10 cellular contexts compared by ENCODE assay signal in genomic region chr11:134332189-134332631, GRCh38. TPM values are rescaled to one million over a fixed set of nuclear protein-coding genes. Genes with fewer than 3 reads are reported as not detected.
DNase-seq lines count a peak whose midpoint lies in the region; ATAC-seq, FAIRE-seq and TF ChIP-seq lines count a peak whose summit lies in the region.
"Had no signal": no experiment of that assay in that cellular context is flagged by ENCODE, and none has a peak within 500 bp of the region (broad histone marks: within the 10 kb centered on the region; RNA-seq: fewer than 3 reads in every experiment).

No MANE protein-coding gene starts in this region.

- H3K14ac ChIP-seq in H1 (ENCODE audit: insufficient read length), result no peak overlapping the region

- no TSS peak for BruUV-seq in Panc1 (replicated peaks; lab: Mats Ljungman, UMichigan)

- H2BK20ac ChIP-seq in H1 (ENCODE audit: low read length), result no peak overlapping the region

- no peak overlapping the region for H2BK5ac ChIP-seq in H1 (ENCODE audit: low read depth, low read length)

- 2% methylated on average over 38 of the region's 40 CpGs; no CpG with 5 or more reads in 1 of the 2 experiments for WGBS in H1 (ENCODE audit: extremely low coverage in 1 of 2, insufficient coverage in 1 of 2, insufficient read length in 1 of 2, insufficient replicate concordance in 2 of 2, low coverage in 1 of 2, low lambda C conversion rate in 2 of 2, missing lambda C conversion rate in 1 of 2), 2 experiments

- H3K23ac ChIP-seq in H1 (ENCODE audit: insufficient read length), result no peak overlapping the region

- intact Hi-C loops in CD4-positive, alpha-beta T cell (cut with DNase I, micrococcal nuclease), result loop anchor here (1.0 to 10.0 kb wide), 6 partner anchors 55 to 385 kb away; partner anchors contain the start of genes GLB1L3 (in 2 of the 2) and VPS26B (in 1 of the 2)
- intact Hi-C loops in Panc1 (cut with micrococcal nuclease; ENCODE audit: unreplicated experiment), result no loop called here
- intact Hi-C loops in natural killer cell (cut with micrococcal nuclease), result no loop called here

- peaks cover 19% of the 10 kb centered on the region for H3K4me1 Mint-ChIP-seq in CD4-positive, alpha-beta T cell (ENCODE audit: low read depth)
- peaks cover 7 to 23% of the 10 kb centered on the region in 2 donors for H3K4me1 Mint-ChIP-seq in natural killer cell

- no peak overlapping the region for H4K5ac ChIP-seq in H1 (ENCODE audit: insufficient read length, low read depth, low read length)

- H3K18ac ChIP-seq in H1 (ENCODE audit: extremely low read depth, low read length), result no peak overlapping the region

- no peaks in the 10 kb centered on the region for H3K9me3 Mint-ChIP-seq in CD4-positive, alpha-beta T cell
- no peaks in the 10 kb centered on the region for H3K9me3 Mint-ChIP-seq in natural killer cell

- no peak for TF ChIP-seq CTCF in CD4-positive, alpha-beta T cell (IDR thresholded peaks at IDR 0.05)
- TF ChIP-seq CTCF in Panc1 (IDR thresholded peaks at IDR 0.05), result peak; percentile 34; the same call in 1 of the 2 replicates
- peak in 2 of 3 experiments; percentile 9 to 26; a peak in 2 of 4 replicates for TF ChIP-seq CTCF in H1 (IDR thresholded peaks at IDR 0.05; ENCODE audit: control extremely low read depth in 1 of 3, insufficient read depth in 1 of 3, low read depth in 1 of 3, low read length in 3 of 3)
- no peak for TF ChIP-seq CTCF in natural killer cell (IDR thresholded peaks at IDR 0.05)

- no peaks in the 10 kb centered on the region for H3K9me3 ChIP-seq in CD4-positive, alpha-beta T cell (ENCODE audit: control insufficient read depth, low read length)
- H3K9me3 ChIP-seq in Panc1 (ENCODE audit: control insufficient read depth, insufficient read depth, low read depth, low read length) (no peaks in the 10 kb centered on the region), H1 (ENCODE audit: insufficient read depth in 2 of 2, low read depth in 1 of 2, low read length in 1 of 2) (no peaks in the 10 kb centered on the region)

- H3K27me3 Mint-ChIP-seq in CD4-positive, alpha-beta T cell, result peaks cover 39% of the 10 kb centered on the region
- H3K27me3 Mint-ChIP-seq in natural killer cell (ENCODE audit: low read depth in 2 of 2), result peaks cover 24 to 34% of the 10 kb centered on the region in 2 donors

- POLR2A ChIA-PET in CD4-positive, alpha-beta T cell (lab: Charles Lee), result no interaction called here
- POLR2A ChIA-PET in Panc1 (lab: Charles Lee), result no interaction called here
- POLR2A ChIA-PET in H1 (lab: Charles Lee; ENCODE audit: partially characterized antibody), result interaction anchor here (1.3 to 2.1 kb wide), 2 partner anchors 10 to 59 kb away, joined by 3 to 7 read pairs; no protein-coding TSS in a partner anchor

- peak overlapping the region; percentile 49 to 54 for H3K4me3 ChIP-seq in Panc1 (ENCODE audit: low read depth in 2 of 2, low read length in 2 of 2)
- peak overlapping the region; percentile 48 to 72 (median 66) for H3K4me3 ChIP-seq in H1 (ENCODE audit: extremely low read depth in 1 of 4, insufficient read depth in 2 of 4, low read depth in 3 of 4, low read length in 4 of 4)

- no peak for TF ChIP-seq EP300 in H1 (IDR thresholded peaks at IDR 0.05; ENCODE audit: borderline replicate concordance in 1 of 2, low read depth in 2 of 2, low read length in 2 of 2)

- peaks cover 8% of the 10 kb centered on the region; the same call in 1 of the 2 replicates for H3K23me2 ChIP-seq in H1 (ENCODE audit: low read depth, low read length)

- H3K36me3 Mint-ChIP-seq in CD4-positive, alpha-beta T cell (ENCODE audit: low read depth), result no peaks in the 10 kb centered on the region
- H3K36me3 Mint-ChIP-seq in natural killer cell, result no peaks in the 10 kb centered on the region

- TF ChIP-seq POLR2A in H1 (IDR thresholded peaks at IDR 0.05; ENCODE audit: control extremely low read depth in 1 of 2, low read depth in 2 of 2, low read length in 2 of 2), result no peak

- H2AK5ac ChIP-seq in H1 (ENCODE audit: low read depth, low read length), result no peak overlapping the region

- H4K20me1 ChIP-seq in H1 (replicated peaks in 1 of 2; ENCODE audit: control insufficient read depth in 1 of 2, insufficient read depth in 2 of 2, low read length in 2 of 2), result no peaks in the 10 kb centered on the region

- no peak overlapping the region for H3K56ac ChIP-seq in H1 (replicated peaks; ENCODE audit: insufficient read length, low read depth, low read length)

- no peak overlapping the region for H3K9ac ChIP-seq in H1 (replicated peaks in 1 of 4; ENCODE audit: extremely low read depth in 1 of 4, low read depth in 3 of 4, low read length in 3 of 4)

- H3K4ac ChIP-seq in H1 (replicated peaks; ENCODE audit: insufficient read length, low read depth, low read length), result no peak overlapping the region

- H3K36me3 ChIP-seq in Panc1 (ENCODE audit: control insufficient read depth, insufficient read depth, low read length) (no peaks in the 10 kb centered on the region), H1 (ENCODE audit: control insufficient read depth in 2 of 4, insufficient read depth in 4 of 4, low read length in 3 of 4) (no peaks in the 10 kb centered on the region)

- no peak overlapping the region for H2BK15ac ChIP-seq in H1 (ENCODE audit: low read length)

- in situ Hi-C loops in Panc1 (cut with HindIII; ENCODE audit: low pct_unique_long_range_greater_than_20kb, low sequenced_read_pairs), result no loop called here

- no peak overlapping the region for H3K27ac Mint-ChIP-seq in CD4-positive, alpha-beta T cell
- peak overlapping the region in 1 of 2 donors; percentile 40 for H3K27ac Mint-ChIP-seq in natural killer cell

- no peak overlapping the region for H4K91ac ChIP-seq in H1 (replicated peaks; ENCODE audit: insufficient read length, low read length)

- peak; percentile 27 for ATAC-seq in CD4-positive, alpha-beta T cell (ENCODE audit: poor library complexity)
- ATAC-seq in GM21619 (IDR thresholded peaks at IDR 0.05; ENCODE audit: unreplicated experiment) (peak; percentile 20), Panc1 (peak; percentile 75), natural killer cell (peak; percentile 28 to 40 (median 29))

- no peak overlapping the region; the same call in 1 of the 2 replicates for H4K8ac ChIP-seq in H1 (ENCODE audit: extremely low read depth, insufficient read depth, low read length)

- no peak overlapping the region for H3K27ac ChIP-seq in CD4-positive, alpha-beta T cell (ENCODE audit: low read depth, low read length)
- H3K27ac ChIP-seq in Panc1 (ENCODE audit: low read length), result no peak overlapping the region; the same call in 1 of the 2 replicates
- H3K27ac ChIP-seq in H1 (ENCODE audit: low read depth, low read length), result no peak overlapping the region
- H3K27ac ChIP-seq: HL-60 had no signal

- CTCF ChIA-PET in CD4-positive, alpha-beta T cell (lab: Charles Lee), result interaction anchor here (1.3 kb wide), 1 partner anchor 56 kb away, joined by 12 read pairs; the partner anchor contains the start of gene GLB1L3
- CTCF ChIA-PET in Panc1 (lab: Charles Lee), result no interaction called here
- CTCF ChIA-PET in H1 (lab: Charles Lee; ENCODE audit: partially characterized antibody), result interaction anchor here (0.8 to 2.1 kb wide), 6 partner anchors 9 to 648 kb away, joined by 3 to 5 read pairs (median 3); no protein-coding TSS in a partner anchor

- DNase-seq in CD4-positive, alpha-beta T cell, result peak in 1 of 10 experiments; percentile 12
- DNase-seq in Panc1 (ENCODE audit: low read depth, low spot score) (no peak), H1 (ENCODE audit: low read depth in 1 of 2, low spot score in 2 of 2) (peak in 1 of 2 experiments; percentile 70), natural killer cell (no peak), NCI-H2171 treated with DMSO at 0.1 percent for 48 hours (lab: John Stamatoyannopoulos, UW) (no peak), occipital lobe (lab: John Stamatoyannopoulos, UW) (no peak), A172 (ENCODE audit: low spot score) (no peak)

- 0 out of 2 replicates have a peak overlapping the region, but pooled peaks have one; percentile 27 for H2AFZ ChIP-seq in H1 (ENCODE audit: low read length)

- peak overlapping the region; percentile 92 for H3K4me3 Mint-ChIP-seq in CD4-positive, alpha-beta T cell
- H3K4me3 Mint-ChIP-seq in natural killer cell, result peak overlapping the region; percentile 80

- no peaks in the 10 kb centered on the region for H3K79me1 ChIP-seq in H1 (ENCODE audit: low read depth, low read length)

- no peaks in the 10 kb centered on the region for H3K79me2 ChIP-seq in H1 (ENCODE audit: control insufficient read depth in 1 of 2, insufficient read depth in 2 of 2, low read length in 2 of 2)

- peak overlapping the region; percentile 61 to 96 for H3K4me2 ChIP-seq in H1 (ENCODE audit: insufficient read depth in 1 of 2, low read depth in 2 of 2, low read length in 2 of 2)

- TF ChIP-seq RAD21 in H1 (IDR thresholded peaks at IDR 0.05 in 1 of 2, conservative IDR thresholded peaks at IDR 0.05 in 1 of 2; ENCODE audit: low read depth in 2 of 2, low read length in 2 of 2), result peak; percentile 10 to 34; a peak in 2 of 4 replicates

- H3K27me3 ChIP-seq in CD4-positive, alpha-beta T cell (ENCODE audit: control insufficient read depth, insufficient read depth, low read length), result no peaks in the 10 kb centered on the region
- peaks cover 14% of the 10 kb centered on the region for H3K27me3 ChIP-seq in Panc1 (ENCODE audit: control insufficient read depth, insufficient read depth, low read length)
- peaks cover 0 to 36% (median 24%) of the 10 kb centered on the region in 4 experiments; a peak in 5 of 7 replicates for H3K27me3 ChIP-seq in H1 (replicated peaks in 1 of 4; ENCODE audit: control insufficient read depth in 3 of 4, extremely low read depth in 1 of 4, insufficient read depth in 3 of 4, low read length in 3 of 4)

- FAIRE-seq in H1 (lab: Jason Lieb, UNC), result no peak

- no peak overlapping the region for H2BK120ac ChIP-seq in H1 (replicated peaks; ENCODE audit: low read depth, low read length)

- no peak overlapping the region for H2BK12ac ChIP-seq in H1 (ENCODE audit: low read depth, low read length)

- peaks cover 7% of the 10 kb centered on the region for H3K4me1 ChIP-seq in Panc1 (ENCODE audit: control insufficient read depth, insufficient read depth, low read length)
- peaks cover 0 to 5% (median 4%) of the 10 kb centered on the region in 4 experiments; a peak in 4 of 7 replicates for H3K4me1 ChIP-seq in H1 (replicated peaks in 1 of 4; ENCODE audit: control insufficient read depth in 3 of 4, insufficient read depth in 4 of 4, low read length in 3 of 4)

RNA-seq across cellular contexts. Expression of gene GLB1L2, which starts 0.4 kb away (rescaled TPM):
- under 1 TPM; 0.59 to 0.63 TPM for total RNA-seq in CD4-positive, alpha-beta T cell
- total RNA-seq in Panc1 (2021; ENCODE audit: unreplicated experiment), result 10.4 TPM
- 13.2 TPM for polyA plus RNA-seq in Panc1 (2012; ENCODE audit: insufficient read length)
- total RNA-seq in H1 (2021; fragmentation: NEBNext Ultra II Directional; extraction: Animal tissue kit (Norgen Biotek cat#: 25700)), result 7.9 and 8.0 TPM in 2 replicates
- polyA plus RNA-seq in H1 (2011; rRNA removed), result 4.4 and 5.7 TPM in 2 replicates
- polyA plus RNA-seq in H1 (2011; cell fraction: cytosol; rRNA removed), result 6.2 TPM
- polyA plus RNA-seq in H1 (2011; cell fraction: nucleus; rRNA removed), result 17.5 TPM
- polyA plus RNA-seq in H1 (2012, experiment 1 of 2), result 4.7 to 8.2 TPM (median 6.0 TPM) in 4 replicates
- 5.8 TPM for polyA plus RNA-seq in H1 (2012, experiment 2 of 2)
- 9.0 TPM for polyA plus RNA-seq in H1 (2013, experiment 1 of 2)
- 9.1 TPM for polyA plus RNA-seq in H1 (2013, experiment 2 of 2)
- polyA minus RNA-seq in H1 (2011; rRNA and poly(A)+ RNA removed), result 5.7 and 6.8 TPM in 2 replicates
- polyA minus RNA-seq in H1 (2011; cell fraction: cytosol; rRNA and poly(A)+ RNA removed), result 2.8 TPM
- polyA minus RNA-seq in H1 (2011; cell fraction: nucleus; rRNA and poly(A)+ RNA removed), result 3.1 TPM
- total RNA-seq in natural killer cell, result 1 to 10 TPM in 1 of 3 donors, under 1 TPM in 2; 0.57 to 3.3 (median 0.61) TPM
- 1.1 TPM for total RNA-seq in occipital lobe
- 4.7 and 6.0 TPM in 2 replicates for total RNA-seq in A172 (2014; rRNA removed; shearing (Covaris generic))

RNA-seq across cellular contexts. Expression of gene GLB1L3, which starts 56.0 kb away (rescaled TPM):
- 1 to 10 TPM; 1.3 to 1.5 TPM for total RNA-seq in CD4-positive, alpha-beta T cell
- total RNA-seq in Panc1 (2021; ENCODE audit: unreplicated experiment), result not detected
- not detected for polyA plus RNA-seq in Panc1 (2012; ENCODE audit: insufficient read length)
- total RNA-seq in H1 (2021; fragmentation: NEBNext Ultra II Directional; extraction: Animal tissue kit (Norgen Biotek cat#: 25700)), result 32.6 and 33.2 TPM in 2 replicates
- 14.9 and 19.7 TPM in 2 replicates for polyA plus RNA-seq in H1 (2011; rRNA removed)
- polyA plus RNA-seq in H1 (2011; cell fraction: cytosol; rRNA removed), result 16.5 TPM
- polyA plus RNA-seq in H1 (2011; cell fraction: nucleus; rRNA removed), result 58.1 TPM
- polyA plus RNA-seq in H1 (2012, experiment 1 of 2), result 20.7 to 26.8 TPM (median 25.0 TPM) in 4 replicates
- polyA plus RNA-seq in H1 (2012, experiment 2 of 2), result 10.5 TPM
- 19.3 TPM for polyA plus RNA-seq in H1 (2013, experiment 1 of 2)
- polyA plus RNA-seq in H1 (2013, experiment 2 of 2), result 19.8 TPM
- polyA minus RNA-seq in H1 (2011; rRNA and poly(A)+ RNA removed), result 8.7 and 10.5 TPM in 2 replicates
- polyA minus RNA-seq in H1 (2011; cell fraction: cytosol; rRNA and poly(A)+ RNA removed), result 9.7 TPM
- polyA minus RNA-seq in H1 (2011; cell fraction: nucleus; rRNA and poly(A)+ RNA removed), result 19.4 TPM
- total RNA-seq in natural killer cell, result under 1 TPM in 1 of 3 donors, not detected in 2; 0.38 TPM
- 0.47 TPM for total RNA-seq in occipital lobe
- total RNA-seq in A172 (2014; rRNA removed; shearing (Covaris generic)), result not detected in 2 replicates
- total RNA-seq: glomerular endothelial cell had no signal

Comparison
In these comparisons a context has a peak if more than half of its experiments do, and no peak if none do; other contexts are left out.
1. ATAC-seq: peak in every context shown above with its lines; median percentile 75 in Panc1; 29 in natural killer cell; 27 in CD4-positive, alpha-beta T cell; 20 in GM21619.
2. CTCF ChIP-seq: peak in Panc1 (single experiment) and H1 (2 of 3); none in CD4-positive, alpha-beta T cell (single experiment) and natural killer cell (single experiment).
3. RNA of gene GLB1L3, which starts 56.0 kb away (total RNA-seq): 32.6 to 33.2 TPM in H1; 1.3 to 1.5 TPM in CD4-positive, alpha-beta T cell, 0.47 TPM in occipital lobe (single experiment), not detected in Panc1 (single experiment), 0.38 TPM in natural killer cell and not detected in A172; every median in the first group is over 10 times any median in the second.
4. intact Hi-C loops: an anchor here in CD4-positive, alpha-beta T cell (1.0 to 10.0 kb wide); none called in Panc1 and natural killer cell.